In genomic region chr16:1494129-1494640, GRCh38 we compare ENCODE assay signal across 8 cellular contexts. TPM values are rescaled to one million over a fixed set of nuclear protein-coding genes. Genes with fewer than 3 reads are reported as not detected.
DNase-seq lines count a peak whose midpoint lies in the region; ATAC-seq and TF ChIP-seq lines count a peak whose summit lies in the region.

No MANE protein-coding gene starts in this region.

- peak; percentile 77 for TF ChIP-seq CTCF in RWPE1 (conservative IDR thresholded peaks at IDR 0.05; ENCODE audit: low read depth)
- no peak for TF ChIP-seq CTCF in omental fat pad (IDR thresholded peaks at IDR 0.05)

- CTCF ChIA-PET in activated naive CD4-positive, alpha-beta T cell treated with anti-CD3 and anti-CD28 coated beads, Interleukin-2, amount 10 ng/mL, durations not matched to agents 7 days and 5 days (lab: Charles Lee), result no interaction called here
- CTCF ChIA-PET in RWPE1 (lab: Yijun Ruan, JAX), result interaction anchor here (0.6 to 0.7 kb wide), 2 partner anchors 56 to 108 kb away, joined by 3 read pairs; no protein-coding TSS in a partner anchor

- H3K4me3 Mint-ChIP-seq in activated naive CD4-positive, alpha-beta T cell treated with anti-CD3 and anti-CD28 coated beads, Interleukin-2, amount 10 ng/mL, durations not matched to agents 7 days and 5 days, result peak overlapping the region; percentile 98

- peak; percentile 28 for DNase-seq in activated naive CD4-positive, alpha-beta T cell treated with anti-CD3 and anti-CD28 coated beads, Interleukin-2, amount 10 ng/mL, durations not matched to agents 7 days and 5 days
- DNase-seq in activated naive CD4-positive, alpha-beta T cell treated with Interleukin-2 at 50 U/mL for 16 hours, result no peak
- DNase-seq in RWPE1 (ENCODE audit: low spot score) (peak; percentile 57), epithelial cell of prostate (ENCODE audit: low read depth, low spot score) (peak; percentile 33), myocyte (ENCODE audit: low read depth) (peak; percentile 45), NCI-H1436 treated with DMSO at 0.1 percent for 48 hours (lab: John Stamatoyannopoulos, UW) (no peak), omental fat pad (ENCODE audit: low spot score) (no peak)

- H3K27me3 Mint-ChIP-seq in activated naive CD4-positive, alpha-beta T cell treated with anti-CD3 and anti-CD28 coated beads, Interleukin-2, amount 10 ng/mL, durations not matched to agents 7 days and 5 days, result no peaks in the 10 kb centered on the region

- ATAC-seq in omental fat pad (ENCODE audit: low FRiP score) (no peak), HG03097 (IDR thresholded peaks at IDR 0.05; ENCODE audit: low FRiP score, unreplicated experiment) (no peak)

- peak overlapping the region; percentile 79 for H3K27ac ChIP-seq in RWPE1
- no peak overlapping the region for H3K27ac ChIP-seq in epithelial cell of prostate

- POLR2A ChIA-PET in RWPE1 (lab: Yijun Ruan, JAX; ENCODE audit: low non-redundant PET), result interaction anchor here (0.6 kb wide), 2 partner anchors 116 to 119 kb away, joined by 3 read pairs; no protein-coding TSS in a partner anchor

- H3K36me3 Mint-ChIP-seq in activated naive CD4-positive, alpha-beta T cell treated with anti-CD3 and anti-CD28 coated beads, Interleukin-2, amount 10 ng/mL, durations not matched to agents 7 days and 5 days, result peaks cover 11% of the 10 kb centered on the region

- peak overlapping the region; percentile 84 for H3K27ac Mint-ChIP-seq in activated naive CD4-positive, alpha-beta T cell treated with anti-CD3 and anti-CD28 coated beads, Interleukin-2, amount 10 ng/mL, durations not matched to agents 7 days and 5 days

- H3K4me1 Mint-ChIP-seq in activated naive CD4-positive, alpha-beta T cell treated with anti-CD3 and anti-CD28 coated beads, Interleukin-2, amount 10 ng/mL, durations not matched to agents 7 days and 5 days, result peaks cover 19% of the 10 kb centered on the region

- no peaks in the 10 kb centered on the region for H3K9me3 Mint-ChIP-seq in activated naive CD4-positive, alpha-beta T cell treated with anti-CD3 and anti-CD28 coated beads, Interleukin-2, amount 10 ng/mL, durations not matched to agents 7 days and 5 days

RNA-seq across cellular contexts. Expression of gene TELO2, which starts 1.0 kb away (rescaled TPM):
- 17.5 and 21.3 TPM in 2 replicates for total RNA-seq in myocyte
- 20.3 TPM for polyA plus RNA-seq in myocyte (2012)
- 10 to 100 TPM; 12.7 to 38.5 (median 22.2) TPM for total RNA-seq in omental fat pad

RNA-seq across cellular contexts. Expression of gene PTX4, which starts 5.4 kb away (rescaled TPM):
- not detected in 2 replicates for total RNA-seq in myocyte
- not detected for polyA plus RNA-seq in myocyte (2012)
- not detected for total RNA-seq in omental fat pad

RNA-seq across cellular contexts. Expression of gene CLCN7, which starts 19.4 kb away (rescaled TPM):
- 70.0 and 70.7 TPM in 2 replicates for total RNA-seq in myocyte
- 89.2 TPM for polyA plus RNA-seq in myocyte (2012)
- 10 to 100 TPM; 42.6 to 62.3 (median 52.2) TPM for total RNA-seq in omental fat pad

RNA-seq across cellular contexts. Expression of gene TMEM204, which starts 39.3 kb away (rescaled TPM):
- 0.45 TPM in 1 of 2 replicates, not detected in the other for total RNA-seq in myocyte
- polyA plus RNA-seq in myocyte (2012), result 0.29 TPM
- 100 to 1,000 TPM in 1 of 4 donors, 10 to 100 TPM in 3; 21.4 to 141 (median 41.7) TPM for total RNA-seq in omental fat pad

RNA-seq across cellular contexts. Expression of gene CCDC154, which starts 49.8 kb away (rescaled TPM):
- total RNA-seq in myocyte (0.19 and 0.21 TPM in 2 replicates), omental fat pad (1 to 10 TPM in 1 of 4 donors, under 1 TPM in 3; 0.19 to 5.7 (median 0.37) TPM)
- polyA plus RNA-seq in myocyte (2012), result 0.92 TPM

Comparison
In these comparisons a context has a peak if more than half of its experiments do, and no peak if none do; other contexts are left out.
1. DNase-seq: peak in activated naive CD4-positive, alpha-beta T cell treated with anti-CD3 and anti-CD28 coated beads, Interleukin-2, amount 10 ng/mL, durations not matched to agents 7 days and 5 days (single experiment), RWPE1 (single experiment), epithelial cell of prostate (single experiment) and myocyte (single experiment); none in activated naive CD4-positive, alpha-beta T cell treated with Interleukin-2 at 50 U/mL for 16 hours (single experiment), NCI-H1436 treated with DMSO at 0.1 percent for 48 hours (single experiment) and omental fat pad (single experiment).